6 cellular contexts compared by ENCODE assay signal in genomic region chr12:88878295-88878694, GRCh38.
"Had no signal": no experiment of that assay in that cellular context is flagged by ENCODE, and none has a peak within 500 bp of the region (broad histone marks: within the 10 kb centered on the region; RNA-seq: fewer than 3 reads in every experiment).

No MANE protein-coding gene starts in this region.

- ATAC-seq: GM12878 had no signal

- H3K4me3 ChIP-seq: GM12878 had no signal

- DNase-seq: GDM1, GF-D8 had no signal

- FAIRE-seq: GM12878, GM12891, GM18507, GM19239 had no signal
